In genomic region chr1:157163273-157164127, GRCh38 we compare ENCODE assay signal across 8 cellular contexts. TPM values are rescaled to one million over a fixed set of nuclear protein-coding genes. Genes with fewer than 3 reads are reported as not detected.
DNase-seq lines count a peak whose midpoint lies in the region; ATAC-seq and TF ChIP-seq lines count a peak whose summit lies in the region.

No MANE protein-coding gene starts in this region.

- H3K4me3 ChIP-seq in CD4-positive, CD25-positive, alpha-beta regulatory T cell (ENCODE audit: low read depth, low read length): no peak overlapping the region
- no peak overlapping the region for H3K4me3 ChIP-seq in effector memory CD4-positive, alpha-beta T cell (ENCODE audit: insufficient read depth, low read depth, low read length, poor library complexity, severe bottlenecking)

- H3K9me3 Mint-ChIP-seq in CD4-positive, CD25-positive, alpha-beta regulatory T cell: no peaks in the 10 kb centered on the region
- no peaks in the 10 kb centered on the region for H3K9me3 Mint-ChIP-seq in activated CD4-positive, alpha-beta memory T cell treated with anti-CD3 and anti-CD28 coated beads, Interleukin-2, amount 10 ng/mL, durations not matched to agents 7 days and 5 days
- no peaks in the 10 kb centered on the region for H3K9me3 Mint-ChIP-seq in mesothelial cell of epicardium

- H3K27me3 Mint-ChIP-seq in CD4-positive, CD25-positive, alpha-beta regulatory T cell: peaks cover 14% of the 10 kb centered on the region
- H3K27me3 Mint-ChIP-seq in activated CD4-positive, alpha-beta memory T cell treated with anti-CD3 and anti-CD28 coated beads, Interleukin-2, amount 10 ng/mL, durations not matched to agents 7 days and 5 days: peaks cover 10% of the 10 kb centered on the region
- H3K27me3 Mint-ChIP-seq in mesothelial cell of epicardium (ENCODE audit: low read depth): no peaks in the 10 kb centered on the region

- no peak overlapping the region for H3K27ac ChIP-seq in CD4-positive, CD25-positive, alpha-beta regulatory T cell (ENCODE audit: insufficient read depth, low read length, poor library complexity, severe bottlenecking)
- H3K27ac ChIP-seq in effector memory CD4-positive, alpha-beta T cell (ENCODE audit: insufficient read depth, low read length, poor library complexity, severe bottlenecking): no peak overlapping the region

- H3K36me3 Mint-ChIP-seq in CD4-positive, CD25-positive, alpha-beta regulatory T cell: no peaks in the 10 kb centered on the region
- H3K36me3 Mint-ChIP-seq in activated CD4-positive, alpha-beta memory T cell treated with anti-CD3 and anti-CD28 coated beads, Interleukin-2, amount 10 ng/mL, durations not matched to agents 7 days and 5 days (ENCODE audit: low read depth): no peaks in the 10 kb centered on the region
- H3K36me3 Mint-ChIP-seq in mesothelial cell of epicardium: no peaks in the 10 kb centered on the region

- POLR2A ChIA-PET in HEK293T (lab: Yijun Ruan, JAX): no interaction called here
- POLR2A ChIA-PET in activated CD4-positive, alpha-beta memory T cell treated with anti-CD3 and anti-CD28 coated beads, Interleukin-2, amount 10 ng/mL, durations not matched to agents 7 days and 5 days (lab: Charles Lee): no interaction called here

- DNase-seq in CD4-positive, CD25-positive, alpha-beta regulatory T cell: peak; percentile 41 to 59 (median 53)
- DNase-seq in HEK293T (ENCODE audit: extremely low spot score) (peak; percentile 88), NCI-H748 (lab: John Stamatoyannopoulos, UW; ENCODE audit: unreplicated experiment) (peak; percentile 56), mesothelial cell of epicardium (ENCODE audit: low spot score in 2 of 2, unreplicated experiment in 2 of 2) (peak; percentile 46 to 87)
- peak; percentile 77 for DNase-seq in activated CD4-positive, alpha-beta memory T cell treated with anti-CD3 and anti-CD28 coated beads, Interleukin-2, amount 10 ng/mL, durations not matched to agents 7 days and 5 days
- peak; percentile 23 to 47 (median 37) for DNase-seq in effector memory CD4-positive, alpha-beta T cell
- DNase-seq in stimulated activated CD8-positive, alpha-beta memory T cell treated with anti-CD3 and anti-CD28 coated beads, Interleukin-4, amount 100 ng/mL, for 24 hours (ENCODE audit: low read depth): peak; percentile 67

- no peak for ATAC-seq in CD4-positive, CD25-positive, alpha-beta regulatory T cell (ENCODE audit: low read depth in 2 of 2)
- ATAC-seq in HG03097 (IDR thresholded peaks at IDR 0.05; ENCODE audit: low FRiP score, unreplicated experiment): no peak

- H3K27ac Mint-ChIP-seq in CD4-positive, CD25-positive, alpha-beta regulatory T cell: peak overlapping the region in 1 of 3 donors; percentile 2
- H3K27ac Mint-ChIP-seq in activated CD4-positive, alpha-beta memory T cell treated with anti-CD3 and anti-CD28 coated beads, Interleukin-2, amount 10 ng/mL, durations not matched to agents 7 days and 5 days: no peak overlapping the region
- H3K27ac Mint-ChIP-seq in mesothelial cell of epicardium: peak overlapping the region; percentile 79

- no peaks in the 10 kb centered on the region for H3K27me3 ChIP-seq in CD4-positive, CD25-positive, alpha-beta regulatory T cell (ENCODE audit: control insufficient read depth, insufficient read depth, low read length)
- H3K27me3 ChIP-seq in effector memory CD4-positive, alpha-beta T cell (replicated peaks; ENCODE audit: control insufficient read depth, insufficient read depth, low read length, poor library complexity, severe bottlenecking): no peaks in the 10 kb centered on the region

- no peaks in the 10 kb centered on the region for H3K9me3 ChIP-seq in CD4-positive, CD25-positive, alpha-beta regulatory T cell (ENCODE audit: control insufficient read depth in 2 of 2, low read length in 2 of 2)
- no peaks in the 10 kb centered on the region for H3K9me3 ChIP-seq in effector memory CD4-positive, alpha-beta T cell (ENCODE audit: control insufficient read depth, low read length)

- no peak overlapping the region for H3K4me3 Mint-ChIP-seq in CD4-positive, CD25-positive, alpha-beta regulatory T cell
- H3K4me3 Mint-ChIP-seq in activated CD4-positive, alpha-beta memory T cell treated with anti-CD3 and anti-CD28 coated beads, Interleukin-2, amount 10 ng/mL, durations not matched to agents 7 days and 5 days: no peak overlapping the region
- H3K4me3 Mint-ChIP-seq in mesothelial cell of epicardium: no peak overlapping the region

- peaks cover 0 to 6% (median 5%) of the 10 kb centered on the region in 4 donors for H3K4me1 Mint-ChIP-seq in CD4-positive, CD25-positive, alpha-beta regulatory T cell
- peaks cover 3% of the 10 kb centered on the region for H3K4me1 Mint-ChIP-seq in activated CD4-positive, alpha-beta memory T cell treated with anti-CD3 and anti-CD28 coated beads, Interleukin-2, amount 10 ng/mL, durations not matched to agents 7 days and 5 days
- H3K4me1 Mint-ChIP-seq in mesothelial cell of epicardium: peaks cover 31% of the 10 kb centered on the region

- peak; percentile 91 for TF ChIP-seq CTCF in mesothelial cell of epicardium (IDR thresholded peaks at IDR 0.05; ENCODE audit: unreplicated experiment)

- no peaks in the 10 kb centered on the region for H3K36me3 ChIP-seq in CD4-positive, CD25-positive, alpha-beta regulatory T cell (ENCODE audit: control insufficient read depth, insufficient read depth, low read length)
- H3K36me3 ChIP-seq in effector memory CD4-positive, alpha-beta T cell (ENCODE audit: control insufficient read depth, insufficient read depth, low read length): no peaks in the 10 kb centered on the region

- no peaks in the 10 kb centered on the region for H3K4me1 ChIP-seq in CD4-positive, CD25-positive, alpha-beta regulatory T cell (ENCODE audit: control insufficient read depth, insufficient read depth, low read length, poor library complexity, severe bottlenecking)
- H3K4me1 ChIP-seq in effector memory CD4-positive, alpha-beta T cell (ENCODE audit: control insufficient read depth, insufficient read depth, low read length, poor library complexity, severe bottlenecking): no peaks in the 10 kb centered on the region

- CTCF ChIA-PET in HEK293T (lab: Yijun Ruan, JAX): interaction anchor here (0.6 to 1.5 kb wide), 3 partner anchors 14 to 961 kb away, joined by 3 to 6 read pairs (median 3); no protein-coding TSS in a partner anchor
- CTCF ChIA-PET in activated CD4-positive, alpha-beta memory T cell treated with anti-CD3 and anti-CD28 coated beads, Interleukin-2, amount 10 ng/mL, durations not matched to agents 7 days and 5 days (lab: Charles Lee): interaction anchor here (1.2 to 1.6 kb wide), 2 partner anchors 7 to 73 kb away, joined by 4 to 8 read pairs; no protein-coding TSS in a partner anchor

TF ChIP-seq in HEK293T, 16 proteins besides CTCF, POLR2A, EP300 and RAD21:
- no peak for TF ChIP-seq FOXK2 (IDR thresholded peaks at IDR 0.05)
- TF ChIP-seq ARNT (IDR thresholded peaks at IDR 0.05): no peak
- 0 out of 2 replicates have a peak, but pooled peaks have one; percentile 15 for TF ChIP-seq L3MBTL2 (conservative IDR thresholded peaks at IDR 0.05)
- no peak for TF ChIP-seq FOXA1 (IDR thresholded peaks at IDR 0.05)
- no peak for TF ChIP-seq SP1 (IDR thresholded peaks at IDR 0.05)
- TF ChIP-seq LEF1 (IDR thresholded peaks at IDR 0.05; ENCODE audit: borderline replicate concordance): no peak
- TF ChIP-seq BHLHE40 (IDR thresholded peaks at IDR 0.05; ENCODE audit: borderline replicate concordance): no peak
- no peak for TF ChIP-seq PKNOX1 (IDR thresholded peaks at IDR 0.05)

RNA-seq across cellular contexts. Expression of gene ETV3, which starts 25.3 kb away (rescaled TPM):
- 89.5 TPM for total RNA-seq in CD4-positive, CD25-positive, alpha-beta regulatory T cell
- 1 to 10 TPM; 6.2 to 9.0 (median 8.8) TPM for polyA plus RNA-seq in CD4-positive, CD25-positive, alpha-beta regulatory T cell
- total RNA-seq in activated CD4-positive, alpha-beta memory T cell treated with anti-CD3 and anti-CD28 coated beads, Interleukin-2, amount 10 ng/mL, durations not matched to agents 7 days and 5 days: 10 to 100 TPM; 47.5 to 51.1 TPM
- 57.8 to 61.7 TPM (median 60.6 TPM) in 3 replicates for total RNA-seq in mesothelial cell of epicardium

Comparison
In these comparisons a context has a peak if more than half of its experiments do, and no peak if none do; other contexts are left out.
1. DNase-seq: peak in every context shown above with its lines; median percentile 88 in HEK293T; 77 in activated CD4-positive, alpha-beta memory T cell treated with anti-CD3 and anti-CD28 coated beads, Interleukin-2, amount 10 ng/mL, durations not matched to agents 7 days and 5 days; 67 in stimulated activated CD8-positive, alpha-beta memory T cell treated with anti-CD3 and anti-CD28 coated beads, Interleukin-4, amount 100 ng/mL, for 24 hours; 66 in mesothelial cell of epicardium; 56 in NCI-H748; 53 in CD4-positive, CD25-positive, alpha-beta regulatory T cell; 37 in effector memory CD4-positive, alpha-beta T cell.